ENCODE assay signal across 6 cellular contexts in the genomic region with DNA sequence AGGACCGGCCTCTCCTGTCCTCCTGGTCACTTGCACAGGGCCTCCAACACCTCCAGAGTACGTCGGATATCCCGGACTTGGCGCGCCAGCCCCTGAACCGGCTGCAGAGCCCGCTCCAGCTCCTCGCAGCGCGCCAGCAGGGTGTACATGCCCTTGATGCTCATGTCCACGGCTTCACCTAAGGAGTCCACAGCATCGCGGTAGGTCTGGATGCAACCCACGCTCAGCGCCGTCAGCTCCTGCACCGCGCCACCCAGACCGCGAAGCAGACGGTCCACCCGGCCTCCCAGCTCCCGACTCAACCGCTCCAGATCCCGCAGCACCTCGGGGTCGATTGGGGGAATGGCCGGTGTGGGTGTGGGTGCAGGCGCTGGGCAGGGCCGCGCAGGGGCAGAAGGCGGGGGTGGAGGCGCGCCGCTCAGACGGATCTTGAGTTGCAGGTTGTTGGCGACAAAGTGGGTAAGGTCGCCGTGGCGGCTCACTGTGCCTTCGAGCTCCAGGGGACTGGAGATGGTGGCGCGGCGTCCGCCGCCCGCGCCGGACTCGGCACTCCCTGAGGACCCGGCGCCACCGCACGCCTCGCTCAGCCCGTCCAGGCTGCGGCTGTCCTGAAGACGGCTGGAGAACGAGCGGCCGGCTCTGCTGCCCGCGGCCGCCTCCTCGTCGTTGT. TPM values are rescaled to one million over a fixed set of nuclear protein-coding genes. Genes with fewer than 3 reads are reported as not detected.
DNase-seq lines count a peak whose midpoint lies in the region; ATAC-seq and TF ChIP-seq lines count a peak whose summit lies in the region.

No MANE protein-coding gene starts in this region.

- DNase-seq in activated gamma-delta T cell (lab: John Stamatoyannopoulos, UW), result peak; percentile 37
- DNase-seq in right lobe of liver, result peak; percentile 59 to 72 (median 62)
- DNase-seq in superior temporal gyrus (ENCODE audit: extremely low spot score), result no peak
- no peak for DNase-seq in SIG-M5 treated with dmso at 0.1 percent for 504 hours (lab: John Stamatoyannopoulos, UW; ENCODE audit: unreplicated experiment)

- TF ChIP-seq POLR2A in right lobe of liver (IDR thresholded peaks at IDR 0.05), result no peak

- no peak for TF ChIP-seq CTCF in right lobe of liver (IDR thresholded peaks at IDR 0.05)

- no peaks in the 10 kb centered on the region for H3K27me3 ChIP-seq in right lobe of liver

- ATAC-seq in GM21723 (IDR thresholded peaks at IDR 0.05; ENCODE audit: unreplicated experiment) (peak; percentile 1), right lobe of liver (no peak), HG02885 (IDR thresholded peaks at IDR 0.05; ENCODE audit: poor library complexity, unreplicated experiment) (no peak)

- peak overlapping the region; percentile 57 to 86 (median 79) for H3K4me3 ChIP-seq in right lobe of liver

- H3K27ac ChIP-seq in right lobe of liver, result peak overlapping the region; percentile 54 to 92 (median 89)

- WGBS in right lobe of liver (ENCODE audit: insufficient coverage, low coverage, low lambda C conversion rate, missing lambda C conversion rate), result 18% methylated on average over 5 of the region's 67 CpGs

- peaks cover 0 to 20% (median 3%) of the 10 kb centered on the region in 4 donors for H3K4me1 ChIP-seq in right lobe of liver

- no peaks in the 10 kb centered on the region for H3K9me3 ChIP-seq in right lobe of liver

- intact Hi-C loops in right lobe of liver (cut with DNase I), result no loop called here

- no peaks in the 10 kb centered on the region for H3K36me3 ChIP-seq in right lobe of liver

RNA-seq across cellular contexts. Expression of gene BORCS6, which starts 0.8 kb away (rescaled TPM):
- 1 to 10 TPM; 3.1 to 5.3 (median 4.2) TPM for total RNA-seq in right lobe of liver

RNA-seq across cellular contexts. Expression of gene TMEM107, which starts 13.0 kb away (rescaled TPM):
- 1 to 10 TPM; 2.3 to 5.0 (median 3.4) TPM for total RNA-seq in right lobe of liver

RNA-seq across cellular contexts. Expression of gene AURKB, which starts 21.2 kb away (rescaled TPM):
- 1 to 10 TPM in 4 of 6 experiments, under 1 TPM in 2; 0.26 to 3.9 (median 1.5) TPM for total RNA-seq in right lobe of liver

RNA-seq across cellular contexts. Expression of gene VAMP2, which starts 26.4 kb away (rescaled TPM):
- 10 to 100 TPM in 4 of 6 experiments, 1 to 10 TPM in 2; 4.4 to 18.6 (median 13.2) TPM for total RNA-seq in right lobe of liver

RNA-seq across cellular contexts. Expression of gene PER1, which starts 37.0 kb away (rescaled TPM):
- 100 to 1,000 TPM in 1 of 6 experiments, 10 to 100 TPM in 5; 25.7 to 118 (median 55.2) TPM for total RNA-seq in right lobe of liver

Comparison
In these comparisons a context has a peak if more than half of its experiments do, and no peak if none do; other contexts are left out.
1. DNase-seq: peak in activated gamma-delta T cell (single experiment) and right lobe of liver (3 of 3); none in superior temporal gyrus (single experiment) and SIG-M5 treated with dmso at 0.1 percent for 504 hours (single experiment).